33 cellular contexts compared by ENCODE assay signal in genomic region chr2:108393197-108393596, GRCh38. TPM values are rescaled to one million over a fixed set of nuclear protein-coding genes. Genes with fewer than 3 reads are reported as not detected.
"Had no signal": no experiment of that assay in that cellular context is flagged by ENCODE, and none has a peak within 500 bp of the region (broad histone marks: within the 10 kb centered on the region; RNA-seq: fewer than 3 reads in every experiment).

No MANE protein-coding gene starts in this region.

- H3K79me2 ChIP-seq: parathyroid adenoma had no signal

- H3K4me1 ChIP-seq: neural progenitor cell, parathyroid adenoma, psoas muscle, spleen, suprapubic skin, testis, tibial artery, transverse colon, upper lobe of right lung, uterus had no signal

- H3K4me1 Mint-ChIP-seq: natural killer cell; nephron; neural progenitor cell; stimulated activated memory B cell treated with anti-CD40 and anti-IgM and Interleukin-4, amounts not matched to agents 10 μg/mL and 1 μg/mL and 100 μg/mL, for 72 hours; stimulated activated naive CD8-positive, alpha-beta T cell treated with anti-CD3 and anti-CD28 coated beads, Interleukin-15, amount 100 ng/mL, for 72 hours had no signal

- DNase-seq: natural killer cell; occipital lobe; ovary; posterior cingulate gyrus; psoas muscle; right cardiac atrium; spleen; stimulated activated CD4-positive, alpha-beta T cell treated with anti-CD3 and anti-CD28 coated beads, Interleukin-12 subunit alpha, Interleukin-12 subunit beta, amount 100 ng/mL, for 4 hours; stimulated activated CD4-positive, alpha-beta T cell treated with anti-CD3 and anti-CD28 coated beads, Interleukin-1b, Interleukin-23, amount 100 ng/mL, for 48 hours; stimulated activated CD4-positive, alpha-beta T cell treated with anti-CD3 and anti-CD28 coated beads, Interleukin-4, amount 100 ng/mL, for 1 hour; stimulated activated CD4-positive, alpha-beta T cell treated with anti-CD3 and anti-CD28 coated beads, Interleukin-4, amount 100 ng/mL, for 4 hours; stimulated activated CD8-positive, alpha-beta memory T cell treated with anti-CD3 and anti-CD28 coated beads, Interleukin-4, amount 100 ng/mL, for 48 hours; stimulated activated naive CD4-positive, alpha-beta T cell; stimulated activated naive CD8-positive, alpha-beta T cell treated with anti-CD3 and anti-CD28 coated beads, Interleukin-15, amount 100 ng/mL, for 72 hours; stimulated activated naive CD8-positive, alpha-beta T cell treated with anti-CD3 and anti-CD28 coated beads, Interleukin-15, Interleukin-2, amounts not matched to agents 100 U/mL and 50 U/mL, for 24 hours; substantia nigra; testis; tibial artery; transverse colon; upper lobe of right lung; uterus had no signal

- H3K4me3 Mint-ChIP-seq: natural killer cell; nephron; neural progenitor cell; stimulated activated memory B cell treated with anti-CD40 and anti-IgM and Interleukin-4, amounts not matched to agents 10 μg/mL and 1 μg/mL and 100 μg/mL, for 72 hours; stimulated activated naive CD8-positive, alpha-beta T cell treated with anti-CD3 and anti-CD28 coated beads, Interleukin-15, amount 100 ng/mL, for 72 hours; type B pancreatic cell had no signal

- H3K27ac Mint-ChIP-seq: natural killer cell; nephron; neural progenitor cell; progenitor cell of endocrine pancreas; stimulated activated memory B cell treated with anti-CD40 and anti-IgM and Interleukin-4, amounts not matched to agents 10 μg/mL and 1 μg/mL and 100 μg/mL, for 72 hours; stimulated activated naive CD8-positive, alpha-beta T cell treated with anti-CD3 and anti-CD28 coated beads, Interleukin-15, amount 100 ng/mL, for 72 hours; type B pancreatic cell had no signal

- H3K27ac ChIP-seq: neural progenitor cell, ovary, parathyroid adenoma, psoas muscle, skin epidermis, spleen, suprapubic skin, testis, tibial artery, transverse colon, upper lobe of right lung, uterus had no signal

- H2AFZ ChIP-seq: neural progenitor cell, parathyroid adenoma had no signal

- H3K27me3 Mint-ChIP-seq: progenitor cell of endocrine pancreas, type B pancreatic cell had no signal

- H3K27me3 ChIP-seq: neural progenitor cell, ovary, suprapubic skin, testis, tibial artery, transverse colon, upper lobe of right lung, uterus had no signal

- H3K4me2 ChIP-seq: neural progenitor cell, smooth muscle cell had no signal

- H3K36me3 ChIP-seq: neural progenitor cell, ovary, spleen, suprapubic skin, tibial artery, transverse colon, upper lobe of right lung, uterus had no signal

- H3K4me3 ChIP-seq: neural progenitor cell, ovary, psoas muscle, skin epidermis, smooth muscle cell, spleen, suprapubic skin, testis, tibial artery, transverse colon, upper lobe of right lung, uterus had no signal

- H3K9me3 ChIP-seq: testis had no signal

- ATAC-seq: natural killer cell; psoas muscle; right cardiac atrium; sciatic nerve; stimulated activated memory B cell treated with anti-CD40 and anti-IgM and Interleukin-4, amounts not matched to agents 10 μg/mL and 1 μg/mL and 100 μg/mL, for 72 hours; stimulated activated naive CD8-positive, alpha-beta T cell treated with anti-CD3 and anti-CD28 coated beads, Interleukin-15, amount 100 ng/mL, for 72 hours; stimulated activated naive CD8-positive, alpha-beta T cell treated with anti-CD3 and anti-CD28 coated beads, Interleukin-15, Interleukin-2, amounts not matched to agents 100 U/mL and 50 U/mL, for 24 hours; upper lobe of right lung had no signal

- H3K9ac ChIP-seq: neural progenitor cell, parathyroid adenoma had no signal

RNA-seq across cellular contexts. Expression of gene SULT1C4, which starts 15.4 kb away (rescaled TPM):
- total RNA-seq: natural killer cell, osteoblast had no signal
- polyA plus RNA-seq: neural cell had no signal
